17 cellular contexts compared by ENCODE assay signal in genomic region chr13:85379991-85380390, GRCh38.
"Had no signal": no experiment of that assay in that cellular context is flagged by ENCODE, and none has a peak within 500 bp of the region (broad histone marks: within the 10 kb centered on the region; RNA-seq: fewer than 3 reads in every experiment).

No MANE protein-coding gene starts in this region.

- H3K4me1 ChIP-seq: spleen, upper lobe of right lung had no signal

- H3K27ac Mint-ChIP-seq: activated naive CD8-positive, alpha-beta T cell; activated T-helper 1 cell treated with anti-CD3 and anti-CD28 coated beads, Interleukin-12 subunit alpha, Interleukin-12 subunit beta, Interleukin-2, Interleukin-4 antibody, amounts not matched to agents 30 ng/mL and 10 ng/mL and 1 ng/mL, durations not matched to agents 14 hours and 24 hours and 36 hours; dendritic cell treated with granulocyte-macrophage colony-stimulating factor and Interleukin-4, amounts not matched to agents 40 ng/mL and 50 ng/mL, for 4 days; immature natural killer cell; naive B cell had no signal

- H3K4me3 ChIP-seq: mucosa of descending colon, upper lobe of right lung had no signal

- H3K4me1 Mint-ChIP-seq: immature natural killer cell had no signal

- H3K27ac ChIP-seq: spleen, upper lobe of right lung had no signal

- H3K36me3 Mint-ChIP-seq: activated naive CD8-positive, alpha-beta T cell; immature natural killer cell; naive B cell had no signal

- H3K27me3 ChIP-seq: spleen, upper lobe of right lung had no signal

- H3K36me3 ChIP-seq: spleen, upper lobe of right lung had no signal

- DNase-seq: activated CD4-positive, alpha-beta T cell treated with anti-CD3 and anti-CD28 coated beads, Interleukin-2, amount 10 ng/mL, durations not matched to agents 7 days and 5 days; activated CD8-positive, alpha-beta memory T cell treated with anti-CD3 and anti-CD28 coated beads for 24 hours; activated CD8-positive, alpha-beta memory T cell treated with anti-CD3 and anti-CD28 coated beads, Interleukin-2, amount 50 U/mL, for 48 hours; effector CD8-positive, alpha-beta T cell; immature natural killer cell; mucosa of descending colon; naive B cell; retina; spleen; stimulated activated CD8-positive, alpha-beta memory T cell treated with anti-CD3 and anti-CD28 coated beads, Interleukin-4, amount 100 ng/mL, for 48 hours; stimulated activated naive CD4-positive, alpha-beta T cell; T-helper 9 cell; upper lobe of right lung had no signal

- H3K27me3 Mint-ChIP-seq: activated CD4-positive, alpha-beta T cell treated with anti-CD3 and anti-CD28 coated beads, Interleukin-2, amount 10 ng/mL, durations not matched to agents 7 days and 5 days; activated naive CD8-positive, alpha-beta T cell; dendritic cell treated with granulocyte-macrophage colony-stimulating factor and Interleukin-4, amounts not matched to agents 40 ng/mL and 50 ng/mL, for 4 days; naive B cell had no signal

- H3K9me3 ChIP-seq: mucosa of descending colon, spleen, upper lobe of right lung had no signal

- H3K9me3 Mint-ChIP-seq: dendritic cell treated with granulocyte-macrophage colony-stimulating factor and Interleukin-4, amounts not matched to agents 40 ng/mL and 50 ng/mL, for 4 days had no signal

- H3K4me3 Mint-ChIP-seq: activated CD4-positive, alpha-beta T cell treated with anti-CD3 and anti-CD28 coated beads, Interleukin-2, amount 10 ng/mL, durations not matched to agents 7 days and 5 days; activated naive CD8-positive, alpha-beta T cell; activated T-helper 1 cell treated with anti-CD3 and anti-CD28 coated beads, Interleukin-12 subunit alpha, Interleukin-12 subunit beta, Interleukin-2, Interleukin-4 antibody, amounts not matched to agents 30 ng/mL and 10 ng/mL and 1 ng/mL, durations not matched to agents 14 hours and 24 hours and 36 hours; dendritic cell treated with granulocyte-macrophage colony-stimulating factor and Interleukin-4, amounts not matched to agents 40 ng/mL and 50 ng/mL, for 4 days; naive B cell; neural crest cell had no signal
